ENCODE assay signal across 9 cellular contexts in the genomic region with DNA sequence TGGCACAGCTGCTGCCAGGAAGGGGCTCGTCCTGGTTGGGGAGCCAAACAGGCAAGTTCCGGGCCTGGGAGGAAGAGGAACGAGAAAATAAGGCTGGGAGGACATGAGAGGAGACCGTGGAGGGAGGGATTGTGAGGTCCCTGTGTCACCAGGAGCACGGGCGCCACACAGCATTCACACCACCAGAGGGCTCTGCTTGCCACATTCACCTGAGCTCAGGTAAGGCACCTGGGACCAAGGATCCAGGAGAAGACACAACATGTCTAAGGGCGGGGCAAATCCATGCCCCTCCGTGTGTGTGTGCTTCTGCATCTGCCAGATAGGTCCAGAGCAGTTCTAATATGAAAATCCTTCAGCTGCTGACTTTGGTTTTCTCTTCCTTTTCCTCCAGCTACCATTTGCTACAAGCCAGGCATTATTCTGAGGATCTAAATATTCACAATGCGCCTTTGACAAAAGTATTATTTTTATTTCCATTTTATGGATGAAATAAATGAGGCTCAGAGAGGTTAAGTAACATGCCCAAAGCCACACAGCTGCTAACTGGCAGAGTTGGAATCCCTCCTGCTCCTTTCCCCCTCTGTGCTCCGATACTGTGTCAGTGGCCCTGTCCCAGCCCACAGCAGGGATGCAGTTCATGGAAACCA. TPM values are rescaled to one million over a fixed set of nuclear protein-coding genes. Genes with fewer than 3 reads are reported as not detected.
DNase-seq lines count a peak whose midpoint lies in the region; ATAC-seq and TF ChIP-seq lines count a peak whose summit lies in the region.
"Had no signal": no experiment of that assay in that cellular context is flagged by ENCODE, and none has a peak within 500 bp of the region (broad histone marks: within the 10 kb centered on the region; RNA-seq: fewer than 3 reads in every experiment).

No MANE protein-coding gene starts in this region.

- intact Hi-C loops in activated CD4-positive, alpha-beta T cell treated with anti-CD3 and anti-CD28 coated beads, Interleukin-2, amount 10 ng/mL, durations not matched to agents 24 days and 14 days (cut with micrococcal nuclease), result no loop called here

- DNase-seq in COLO668 (lab: John Stamatoyannopoulos, UW; ENCODE audit: unreplicated experiment) (peak; percentile 62), NCI-H1105 treated with DMSO at 0.1 percent for 48 hours (lab: John Stamatoyannopoulos, UW) (peak; percentile 75), retinal pigment epithelial cell (ENCODE audit: low read depth) (no peak), GDM1 (lab: John Stamatoyannopoulos, UW) (no peak)
- DNase-seq in activated CD4-positive, alpha-beta T cell treated with anti-CD3 and anti-CD28 coated beads, Interleukin-2, amount 10 ng/mL, durations not matched to agents 24 days and 14 days, result peak; percentile 82
- DNase-seq in effector CD4-positive, alpha-beta T cell, result peak; percentile 50

- no peak overlapping the region for H3K4me3 ChIP-seq in retinal pigment epithelial cell (ENCODE audit: low read length)
- H3K4me3 ChIP-seq: HAP-1 had no signal

- H3K4me3 Mint-ChIP-seq in activated CD4-positive, alpha-beta T cell treated with anti-CD3 and anti-CD28 coated beads, Interleukin-2, amount 10 ng/mL, durations not matched to agents 24 days and 14 days, result no peak overlapping the region

- no peak overlapping the region for H3K27ac Mint-ChIP-seq in activated CD4-positive, alpha-beta T cell treated with anti-CD3 and anti-CD28 coated beads, Interleukin-2, amount 10 ng/mL, durations not matched to agents 24 days and 14 days

- H3K4me1 Mint-ChIP-seq in activated CD4-positive, alpha-beta T cell treated with anti-CD3 and anti-CD28 coated beads, Interleukin-2, amount 10 ng/mL, durations not matched to agents 24 days and 14 days, result peaks cover 10% of the 10 kb centered on the region

- peaks cover 8% of the 10 kb centered on the region for H3K27me3 Mint-ChIP-seq in activated CD4-positive, alpha-beta T cell treated with anti-CD3 and anti-CD28 coated beads, Interleukin-2, amount 10 ng/mL, durations not matched to agents 24 days and 14 days

- ATAC-seq in GM21825 (IDR thresholded peaks at IDR 0.05; ENCODE audit: unreplicated experiment) (no peak), HG02571 (IDR thresholded peaks at IDR 0.05; ENCODE audit: unreplicated experiment) (no peak)

- H3K36me3 Mint-ChIP-seq in activated CD4-positive, alpha-beta T cell treated with anti-CD3 and anti-CD28 coated beads, Interleukin-2, amount 10 ng/mL, durations not matched to agents 24 days and 14 days (ENCODE audit: low read depth), result no peaks in the 10 kb centered on the region

- H3K9me3 Mint-ChIP-seq in activated CD4-positive, alpha-beta T cell treated with anti-CD3 and anti-CD28 coated beads, Interleukin-2, amount 10 ng/mL, durations not matched to agents 24 days and 14 days, result no peaks in the 10 kb centered on the region

- peak; percentile 62 for TF ChIP-seq CTCF in retinal pigment epithelial cell (conservative IDR thresholded peaks at IDR 0.05; ENCODE audit: low read depth, low read length)

RNA-seq across cellular contexts. Expression of gene RAPGEF3, which starts 14.6 kb away (rescaled TPM):
- total RNA-seq in activated CD4-positive, alpha-beta T cell treated with anti-CD3 and anti-CD28 coated beads, Interleukin-2, amount 10 ng/mL, durations not matched to agents 24 days and 14 days, result 3.6 and 4.5 TPM in 2 replicates

RNA-seq across cellular contexts. Expression of gene ENDOU, which starts 18.8 kb away (rescaled TPM):
- total RNA-seq in activated CD4-positive, alpha-beta T cell treated with anti-CD3 and anti-CD28 coated beads, Interleukin-2, amount 10 ng/mL, durations not matched to agents 24 days and 14 days, result 0.09 TPM in 1 of 2 replicates, not detected in the other

RNA-seq across cellular contexts. Expression of gene SLC48A1, which starts 28.9 kb away (rescaled TPM):
- total RNA-seq in activated CD4-positive, alpha-beta T cell treated with anti-CD3 and anti-CD28 coated beads, Interleukin-2, amount 10 ng/mL, durations not matched to agents 24 days and 14 days, result 10.7 and 12.3 TPM in 2 replicates

RNA-seq across cellular contexts. Expression of gene RPAP3, which starts 38.3 kb away (rescaled TPM):
- 63.4 and 67.3 TPM in 2 replicates for total RNA-seq in activated CD4-positive, alpha-beta T cell treated with anti-CD3 and anti-CD28 coated beads, Interleukin-2, amount 10 ng/mL, durations not matched to agents 24 days and 14 days

Comparison
In these comparisons a context has a peak if more than half of its experiments do, and no peak if none do; other contexts are left out.
1. DNase-seq: peak in COLO668 (single experiment), NCI-H1105 treated with DMSO at 0.1 percent for 48 hours (single experiment), activated CD4-positive, alpha-beta T cell treated with anti-CD3 and anti-CD28 coated beads, Interleukin-2, amount 10 ng/mL, durations not matched to agents 24 days and 14 days (single experiment) and effector CD4-positive, alpha-beta T cell (single experiment); none in retinal pigment epithelial cell (single experiment) and GDM1 (single experiment).